In the genomic region with DNA sequence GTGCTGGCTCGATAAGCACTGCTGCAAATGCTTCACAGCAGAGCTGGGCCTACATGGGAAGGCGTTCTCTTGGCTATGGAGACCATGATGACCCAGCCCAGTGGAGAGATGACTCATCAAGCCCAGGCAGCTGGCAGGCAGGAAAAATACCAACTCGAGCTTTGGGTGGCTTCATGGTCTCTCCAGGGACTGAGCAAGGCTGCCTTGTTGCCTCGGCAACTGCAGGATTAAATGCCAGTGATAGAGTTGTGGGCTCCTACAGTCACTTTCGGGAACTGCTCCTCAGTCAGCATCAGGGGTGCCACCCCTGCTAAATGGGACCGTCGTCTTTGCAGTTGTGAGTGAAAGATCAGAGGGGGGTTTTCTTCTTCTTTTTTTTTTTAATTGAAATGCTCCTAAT, we compare ENCODE assay signal across 8 cellular contexts. TPM values are rescaled to one million over a fixed set of nuclear protein-coding genes. Genes with fewer than 3 reads are reported as not detected.
DNase-seq lines count a peak whose midpoint lies in the region; ATAC-seq and TF ChIP-seq lines count a peak whose summit lies in the region.

No MANE protein-coding gene starts in this region.

- peak in 3 of 7 experiments; percentile 11 to 28 (median 19) for TF ChIP-seq CTCF in body of pancreas (IDR thresholded peaks at IDR 0.05)
- TF ChIP-seq CTCF in mucosa of descending colon (IDR thresholded peaks at IDR 0.05) = no peak
- TF ChIP-seq CTCF in nephron progenitor cell (IDR thresholded peaks at IDR 0.05) = no peak

- ATAC-seq in body of pancreas = peak; percentile 78
- peak; percentile 61 for ATAC-seq in mucosa of descending colon
- ATAC-seq in HG03108 (IDR thresholded peaks at IDR 0.05; ENCODE audit: unreplicated experiment) = no peak
- ATAC-seq in GM21786 (IDR thresholded peaks at IDR 0.05; ENCODE audit: unreplicated experiment) = no peak

- no peaks in the 10 kb centered on the region for H3K27me3 ChIP-seq in body of pancreas

- H3K9me3 Mint-ChIP-seq in activated naive CD4-positive, alpha-beta T cell treated with anti-CD3 and anti-CD28 coated beads, Interleukin-2, amount 10 ng/mL, durations not matched to agents 7 days and 5 days = no peaks in the 10 kb centered on the region
- H3K9me3 Mint-ChIP-seq in nephron progenitor cell = peaks cover 21% of the 10 kb centered on the region

- intact Hi-C loops in body of pancreas (cut with DNase I) = no loop called here
- intact Hi-C loops in mucosa of descending colon (cut with DNase I, micrococcal nuclease) = no loop called here

- H3K36me3 Mint-ChIP-seq in activated naive CD4-positive, alpha-beta T cell treated with anti-CD3 and anti-CD28 coated beads, Interleukin-2, amount 10 ng/mL, durations not matched to agents 7 days and 5 days = no peaks in the 10 kb centered on the region
- peaks cover 22% of the 10 kb centered on the region for H3K36me3 Mint-ChIP-seq in nephron progenitor cell (ENCODE audit: low read depth)

- H3K36me3 ChIP-seq in body of pancreas (replicated peaks in 1 of 2; ENCODE audit: insufficient read depth in 1 of 2, low read depth in 2 of 2) = peaks cover 0 to 2% of the 10 kb centered on the region in 2 donors
- H3K36me3 ChIP-seq in mucosa of descending colon (ENCODE audit: low read depth) = no peaks in the 10 kb centered on the region

- CTCF ChIA-PET in activated naive CD4-positive, alpha-beta T cell treated with anti-CD3 and anti-CD28 coated beads, Interleukin-2, amount 10 ng/mL, durations not matched to agents 7 days and 5 days (lab: Charles Lee) = interaction anchor here (2.1 kb wide), 1 partner anchor 9 kb away, joined by 10 read pairs; no protein-coding TSS in a partner anchor

- H3K4me1 Mint-ChIP-seq in activated naive CD4-positive, alpha-beta T cell treated with anti-CD3 and anti-CD28 coated beads, Interleukin-2, amount 10 ng/mL, durations not matched to agents 7 days and 5 days = no peaks in the 10 kb centered on the region
- H3K4me1 Mint-ChIP-seq in nephron progenitor cell = peaks cover 72% of the 10 kb centered on the region

- H3K27ac ChIP-seq in body of pancreas = peak overlapping the region; percentile 20 to 74 (median 51)

- WGBS in body of pancreas, 2 donors = 47 to 60% methylated on average over 7 of the region's 7 CpGs

- no peak overlapping the region for H3K27ac Mint-ChIP-seq in activated naive CD4-positive, alpha-beta T cell treated with anti-CD3 and anti-CD28 coated beads, Interleukin-2, amount 10 ng/mL, durations not matched to agents 7 days and 5 days
- no peak overlapping the region for H3K27ac Mint-ChIP-seq in nephron progenitor cell

- DNase-seq in COLO829 (ENCODE audit: low spot score) = peak; percentile 53
- DNase-seq in NCI-H1105 (lab: John Stamatoyannopoulos, UW) = peak; percentile 50
- peak; percentile 47 to 88 (median 74) for DNase-seq in body of pancreas
- no peak for DNase-seq in mucosa of descending colon
- no peak for DNase-seq in activated naive CD4-positive, alpha-beta T cell treated with anti-CD3 and anti-CD28 coated beads, Interleukin-2, amount 10 ng/mL, durations not matched to agents 7 days and 5 days
- no peak for DNase-seq in nephron progenitor cell

- TF ChIP-seq POLR2A in body of pancreas (IDR thresholded peaks at IDR 0.05) = no peak

- H3K4me1 ChIP-seq in body of pancreas (peaks cover 16% of the 10 kb centered on the region), mucosa of descending colon (ENCODE audit: low read depth) (peaks cover 10% of the 10 kb centered on the region)

- H3K27me3 Mint-ChIP-seq in activated naive CD4-positive, alpha-beta T cell treated with anti-CD3 and anti-CD28 coated beads, Interleukin-2, amount 10 ng/mL, durations not matched to agents 7 days and 5 days = peaks cover 14% of the 10 kb centered on the region
- H3K27me3 Mint-ChIP-seq in nephron progenitor cell (ENCODE audit: low read depth, poor library complexity) = peaks cover 3% of the 10 kb centered on the region

- no peak overlapping the region for H3K4me3 Mint-ChIP-seq in activated naive CD4-positive, alpha-beta T cell treated with anti-CD3 and anti-CD28 coated beads, Interleukin-2, amount 10 ng/mL, durations not matched to agents 7 days and 5 days
- H3K4me3 Mint-ChIP-seq in nephron progenitor cell = no peak overlapping the region

- no peak overlapping the region for H3K4me3 ChIP-seq in body of pancreas
- H3K4me3 ChIP-seq in mucosa of descending colon = no peak overlapping the region

- no peaks in the 10 kb centered on the region for H3K9me3 ChIP-seq in body of pancreas
- no peaks in the 10 kb centered on the region for H3K9me3 ChIP-seq in mucosa of descending colon

RNA-seq across cellular contexts. Expression of a gene that starts 54.6 kb away (rescaled TPM):
- total RNA-seq in body of pancreas (10 to 100 TPM; 10.9 to 16.3 TPM), mucosa of descending colon (10 to 100 TPM; 17.5 to 18.8 (median 17.9) TPM)

Comparison
In these comparisons a context has a peak if more than half of its experiments do, and no peak if none do; other contexts are left out.
1. DNase-seq: peak in COLO829 (single experiment), NCI-H1105 (single experiment) and body of pancreas (4 of 4); none in mucosa of descending colon (0 of 3), activated naive CD4-positive, alpha-beta T cell treated with anti-CD3 and anti-CD28 coated beads, Interleukin-2, amount 10 ng/mL, durations not matched to agents 7 days and 5 days (single experiment) and nephron progenitor cell (single experiment).
2. ATAC-seq: peak in body of pancreas (single experiment) and mucosa of descending colon (single experiment); none in HG03108 (single experiment) and GM21786 (single experiment).